8 cellular contexts compared by ENCODE assay signal in genomic region chr17:82064433-82065192, GRCh38. TPM values are rescaled to one million over a fixed set of nuclear protein-coding genes. Genes with fewer than 3 reads are reported as not detected.
DNase-seq lines count a peak whose midpoint lies in the region; ATAC-seq and TF ChIP-seq lines count a peak whose summit lies in the region.

No MANE protein-coding gene starts in this region.

- H3K27me3 ChIP-seq in WERI-Rb-1 (ENCODE audit: insufficient read depth, low read depth, severe bottlenecking): no peaks in the 10 kb centered on the region

- peaks cover 5% of the 10 kb centered on the region for H3K9me3 ChIP-seq in WERI-Rb-1 (ENCODE audit: severe bottlenecking)

- ATAC-seq in stimulated activated memory B cell treated with anti-CD40 and anti-IgM and Interleukin-4, amounts not matched to agents 10 μg/mL and 1 μg/mL and 100 μg/mL, for 72 hours: peak; percentile 9
- ATAC-seq in GM18858 (IDR thresholded peaks at IDR 0.05; ENCODE audit: unreplicated experiment) (no peak), HG02884 (IDR thresholded peaks at IDR 0.05; ENCODE audit: unreplicated experiment) (no peak)

- intact Hi-C loops in activated naive CD4-positive, alpha-beta T cell treated with anti-CD3 and anti-CD28 coated beads for 36 hours (cut with micrococcal nuclease): loop anchor here (2.0 kb wide), 1 partner anchor 34 kb away; the partner anchor contains the start of gene FASN

- H3K4me3 ChIP-seq in WERI-Rb-1 (ENCODE audit: low read depth, low read length): peak overlapping the region; percentile 93

- CTCF ChIA-PET in activated naive CD4-positive, alpha-beta T cell treated with anti-CD3 and anti-CD28 coated beads for 36 hours (lab: Charles Lee): interaction anchor here (1.8 kb wide), 1 partner anchor 8 kb away, joined by 4 read pairs; no protein-coding TSS in a partner anchor

- no peak for TF ChIP-seq CTCF in WERI-Rb-1 (IDR thresholded peaks at IDR 0.05; ENCODE audit: low read depth, low read length)

- H3K9me3 Mint-ChIP-seq in activated naive CD4-positive, alpha-beta T cell treated with anti-CD3 and anti-CD28 coated beads for 36 hours: no peaks in the 10 kb centered on the region
- no peaks in the 10 kb centered on the region for H3K9me3 Mint-ChIP-seq in stimulated activated memory B cell treated with anti-CD40 and anti-IgM and Interleukin-4, amounts not matched to agents 10 μg/mL and 1 μg/mL and 100 μg/mL, for 72 hours

- H3K4me1 Mint-ChIP-seq in activated naive CD4-positive, alpha-beta T cell treated with anti-CD3 and anti-CD28 coated beads for 36 hours (ENCODE audit: low read depth): peaks cover 14% of the 10 kb centered on the region
- H3K4me1 Mint-ChIP-seq in stimulated activated memory B cell treated with anti-CD40 and anti-IgM and Interleukin-4, amounts not matched to agents 10 μg/mL and 1 μg/mL and 100 μg/mL, for 72 hours: peaks cover 21% of the 10 kb centered on the region

- peaks cover 48% of the 10 kb centered on the region for H3K36me3 ChIP-seq in WERI-Rb-1

- H3K27ac ChIP-seq in WERI-Rb-1: peak overlapping the region; percentile 72

- H3K27me3 Mint-ChIP-seq in activated naive CD4-positive, alpha-beta T cell treated with anti-CD3 and anti-CD28 coated beads for 36 hours (ENCODE audit: low read depth): no peaks in the 10 kb centered on the region
- H3K27me3 Mint-ChIP-seq in stimulated activated memory B cell treated with anti-CD40 and anti-IgM and Interleukin-4, amounts not matched to agents 10 μg/mL and 1 μg/mL and 100 μg/mL, for 72 hours: no peaks in the 10 kb centered on the region

- peak overlapping the region; percentile 50 for H3K27ac Mint-ChIP-seq in activated naive CD4-positive, alpha-beta T cell treated with anti-CD3 and anti-CD28 coated beads for 36 hours
- H3K27ac Mint-ChIP-seq in stimulated activated memory B cell treated with anti-CD40 and anti-IgM and Interleukin-4, amounts not matched to agents 10 μg/mL and 1 μg/mL and 100 μg/mL, for 72 hours: peak overlapping the region; percentile 71

- no peak for DNase-seq in activated naive CD4-positive, alpha-beta T cell treated with anti-CD3 and anti-CD28 coated beads for 36 hours
- no peak for DNase-seq in activated naive CD4-positive, alpha-beta T cell treated with Interleukin-2 at 50 U/mL for 16 hours
- DNase-seq in WERI-Rb-1 (no peak), hepatic stellate cell (ENCODE audit: low spot score) (peak; percentile 30)
- DNase-seq in stimulated activated CD4-positive, alpha-beta T cell treated with anti-CD3 and anti-CD28 coated beads, Interleukin-2, amount 100 ng/mL, for 48 hours: no peak

- no peaks in the 10 kb centered on the region for H3K36me3 Mint-ChIP-seq in activated naive CD4-positive, alpha-beta T cell treated with anti-CD3 and anti-CD28 coated beads for 36 hours (ENCODE audit: low read depth)
- H3K36me3 Mint-ChIP-seq in stimulated activated memory B cell treated with anti-CD40 and anti-IgM and Interleukin-4, amounts not matched to agents 10 μg/mL and 1 μg/mL and 100 μg/mL, for 72 hours: peaks cover 13% of the 10 kb centered on the region

- peak overlapping the region; percentile 71 for H3K4me3 Mint-ChIP-seq in activated naive CD4-positive, alpha-beta T cell treated with anti-CD3 and anti-CD28 coated beads for 36 hours
- peak overlapping the region; percentile 76 for H3K4me3 Mint-ChIP-seq in stimulated activated memory B cell treated with anti-CD40 and anti-IgM and Interleukin-4, amounts not matched to agents 10 μg/mL and 1 μg/mL and 100 μg/mL, for 72 hours

RNA-seq across cellular contexts. Expression of gene DUS1L, which starts 1.0 kb away (rescaled TPM):
- total RNA-seq in activated naive CD4-positive, alpha-beta T cell treated with anti-CD3 and anti-CD28 coated beads for 36 hours: 100 to 1,000 TPM; 132 to 133 TPM

RNA-seq across cellular contexts. Expression of gene GPS1, which starts 12.9 kb away (rescaled TPM):
- total RNA-seq in activated naive CD4-positive, alpha-beta T cell treated with anti-CD3 and anti-CD28 coated beads for 36 hours: 10 to 100 TPM; 91.0 to 91.3 TPM

RNA-seq across cellular contexts. Expression of gene RFNG, which starts 13.0 kb away (rescaled TPM):
- 10 to 100 TPM; 17.6 to 18.0 TPM for total RNA-seq in activated naive CD4-positive, alpha-beta T cell treated with anti-CD3 and anti-CD28 coated beads for 36 hours

RNA-seq across cellular contexts. Expression of gene DCXR, which starts 27.1 kb away (rescaled TPM):
- 100 to 1,000 TPM; 139 to 146 TPM for total RNA-seq in activated naive CD4-positive, alpha-beta T cell treated with anti-CD3 and anti-CD28 coated beads for 36 hours

RNA-seq across cellular contexts. Expression of gene RAC3, which starts 33.1 kb away (rescaled TPM):
- total RNA-seq in activated naive CD4-positive, alpha-beta T cell treated with anti-CD3 and anti-CD28 coated beads for 36 hours: 1 to 10 TPM; 4.5 to 4.8 TPM
